1 cellular context compared by ENCODE assay signal in genomic region chr9:128899566-128900322, GRCh38.
TF ChIP-seq lines count a peak whose summit lies in the region.

No MANE protein-coding gene starts in this region.

TF ChIP-seq in K562, 482 proteins besides CTCF, POLR2A, EP300 and RAD21:
- no peak for TF ChIP-seq ZNF407 (IDR thresholded peaks at IDR 0.05; ENCODE audit: low read depth)
